In the genomic region with DNA sequence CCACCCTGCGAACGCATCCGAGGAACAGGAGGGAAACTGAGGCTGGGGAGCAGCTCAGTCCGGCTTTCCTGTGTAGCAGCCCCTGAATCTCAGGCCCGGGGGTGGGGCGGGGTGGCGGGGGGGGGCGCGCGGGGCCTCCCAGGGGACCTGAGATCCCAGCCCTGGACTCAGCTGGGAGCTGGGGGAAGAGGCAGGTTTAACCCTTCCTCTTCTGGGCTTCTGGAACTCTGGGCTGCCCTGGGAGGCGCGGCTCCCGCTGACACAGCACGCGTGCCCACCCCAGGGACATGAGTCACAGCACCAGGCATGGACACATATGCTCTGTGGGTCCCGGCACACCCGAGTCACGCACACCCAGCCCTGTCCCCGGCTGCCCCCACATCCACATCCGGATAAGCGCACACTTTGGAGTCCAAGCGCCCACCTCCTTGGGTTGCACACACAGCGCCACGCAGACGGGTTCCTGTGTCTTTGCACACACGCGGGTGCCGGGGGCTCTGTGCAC, we compare ENCODE assay signal across 8 cellular contexts. TPM values are rescaled to one million over a fixed set of nuclear protein-coding genes. Genes with fewer than 3 reads are reported as not detected.
DNase-seq lines count a peak whose midpoint lies in the region; ATAC-seq and TF ChIP-seq lines count a peak whose summit lies in the region.

No MANE protein-coding gene starts in this region.

- DNase-seq in GM12865 (ENCODE audit: low read depth), result no peak
- no peak for DNase-seq in Panc1 (ENCODE audit: low read depth, low spot score)
- DNase-seq in MCF 10A (ENCODE audit: unreplicated experiment), result no peak
- no peak for DNase-seq in kidney epithelial cell (ENCODE audit: low read depth)
- peak; percentile 61 to 63 for DNase-seq in stimulated activated naive CD8-positive, alpha-beta T cell treated with anti-CD3 and anti-CD28 coated beads, Interleukin-15, amount 100 ng/mL, for 72 hours
- no peak for DNase-seq in NCI-H2196 treated with DMSO at 0.1 percent for 48 hours (lab: John Stamatoyannopoulos, UW; ENCODE audit: unreplicated experiment)
- DNase-seq in NCI-H1048 (lab: John Stamatoyannopoulos, UW), result no peak

- peak overlapping the region; percentile 50 for H3K27ac Mint-ChIP-seq in MCF 10A (ENCODE audit: low read depth, unreplicated experiment)
- no peak overlapping the region for H3K27ac Mint-ChIP-seq in stimulated activated naive CD8-positive, alpha-beta T cell treated with anti-CD3 and anti-CD28 coated beads, Interleukin-15, amount 100 ng/mL, for 72 hours

- in situ Hi-C loops in Panc1 (cut with HindIII; ENCODE audit: low pct_unique_long_range_greater_than_20kb, low sequenced_read_pairs), result no loop called here

- peaks cover 25% of the 10 kb centered on the region for H3K36me3 Mint-ChIP-seq in MCF 10A (ENCODE audit: insufficient read depth, unreplicated experiment)

- intact Hi-C loops in Panc1 (cut with micrococcal nuclease; ENCODE audit: unreplicated experiment) (no loop called here), MCF 10A (cut with micrococcal nuclease) (loop anchor here (1.0 kb wide), 2 partner anchors 16 to 21 kb away; no protein-coding TSS in a partner anchor)

- H3K36me3 ChIP-seq in Panc1 (ENCODE audit: control insufficient read depth, insufficient read depth, low read length), result no peaks in the 10 kb centered on the region; the same call in 1 of the 2 replicates
- no peaks in the 10 kb centered on the region for H3K36me3 ChIP-seq in kidney epithelial cell (ENCODE audit: control insufficient read depth, insufficient read depth, low read length)

- CTCF ChIA-PET in Panc1 (lab: Charles Lee), result interaction anchor here (2.0 kb wide), 1 partner anchor 21 kb away, joined by 46 read pairs; no protein-coding TSS in a partner anchor
- CTCF ChIA-PET in MCF 10A (lab: Yijun Ruan, JAX), result interaction anchor here (0.5 to 4.9 kb wide), 8 partner anchors 9 to 282 kb away, joined by 3 to 144 read pairs (median 3); no protein-coding TSS in a partner anchor

- peaks cover 40% of the 10 kb centered on the region for H3K4me1 ChIP-seq in Panc1 (ENCODE audit: control insufficient read depth, insufficient read depth, low read length)

- H3K27me3 ChIP-seq in Panc1 (ENCODE audit: control insufficient read depth, insufficient read depth, low read length) (no peaks in the 10 kb centered on the region), kidney epithelial cell (ENCODE audit: control insufficient read depth, insufficient read depth, low read length) (no peaks in the 10 kb centered on the region)

- peaks cover 39% of the 10 kb centered on the region for H3K4me1 Mint-ChIP-seq in MCF 10A (ENCODE audit: insufficient read depth, unreplicated experiment)
- peaks cover 83% of the 10 kb centered on the region for H3K4me1 Mint-ChIP-seq in stimulated activated naive CD8-positive, alpha-beta T cell treated with anti-CD3 and anti-CD28 coated beads, Interleukin-15, amount 100 ng/mL, for 72 hours

- H3K27me3 Mint-ChIP-seq in MCF 10A (ENCODE audit: insufficient read depth, unreplicated experiment), result no peaks in the 10 kb centered on the region
- H3K27me3 Mint-ChIP-seq in stimulated activated naive CD8-positive, alpha-beta T cell treated with anti-CD3 and anti-CD28 coated beads, Interleukin-15, amount 100 ng/mL, for 72 hours, result no peaks in the 10 kb centered on the region

- POLR2A ChIA-PET in Panc1 (lab: Charles Lee) (no interaction called here), MCF 10A (lab: Yijun Ruan, JAX) (interaction anchor here (0.9 to 6.2 kb wide), 11 partner anchors 9 to 226 kb away, joined by 3 to 240 read pairs (median 16); a partner anchor contains a TSS)

- TF ChIP-seq CTCF in GM12865 (IDR thresholded peaks at IDR 0.05; ENCODE audit: insufficient read depth, low read depth, low read length, missing control alignments), result no peak
- TF ChIP-seq CTCF in Panc1 (IDR thresholded peaks at IDR 0.05), result no peak
- no peak for TF ChIP-seq CTCF in MCF 10A (IDR thresholded peaks at IDR 0.05; ENCODE audit: unreplicated experiment)
- TF ChIP-seq CTCF in kidney epithelial cell (IDR thresholded peaks at IDR 0.05; ENCODE audit: insufficient read depth, low read length, poor library complexity, severe bottlenecking), result no peak

- ATAC-seq in Panc1 (peak; percentile 5), HG03196 (IDR thresholded peaks at IDR 0.05; ENCODE audit: unreplicated experiment) (no peak)
- ATAC-seq in stimulated activated naive CD8-positive, alpha-beta T cell treated with anti-CD3 and anti-CD28 coated beads, Interleukin-15, amount 100 ng/mL, for 72 hours, result peak; percentile 3

- no peaks in the 10 kb centered on the region for H3K9me3 Mint-ChIP-seq in MCF 10A (ENCODE audit: unreplicated experiment)
- no peaks in the 10 kb centered on the region for H3K9me3 Mint-ChIP-seq in stimulated activated naive CD8-positive, alpha-beta T cell treated with anti-CD3 and anti-CD28 coated beads, Interleukin-15, amount 100 ng/mL, for 72 hours

- no peaks in the 10 kb centered on the region for H3K9me3 ChIP-seq in Panc1 (ENCODE audit: control insufficient read depth, insufficient read depth, low read depth, low read length)

- BruUV-seq in Panc1 (replicated peaks; lab: Mats Ljungman, UMichigan), result no TSS peak
- no TSS peak for BruUV-seq in MCF 10A (replicated peaks; lab: Mats Ljungman, UMichigan)

- H3K4me3 ChIP-seq in GM12865 (ENCODE audit: low read depth, low read length), result peak overlapping the region; percentile 55
- peak overlapping the region; percentile 45 to 57 for H3K4me3 ChIP-seq in Panc1 (ENCODE audit: low read depth in 2 of 2, low read length in 2 of 2)
- peak overlapping the region; percentile 38 for H3K4me3 ChIP-seq in kidney epithelial cell (ENCODE audit: low read depth, low read length)

- peak overlapping the region; percentile 71 for H3K27ac ChIP-seq in Panc1 (ENCODE audit: low read length)

- H3K4me3 Mint-ChIP-seq in MCF 10A (ENCODE audit: unreplicated experiment), result peak overlapping the region; percentile 70
- peak overlapping the region; percentile 51 to 81 for H3K4me3 Mint-ChIP-seq in stimulated activated naive CD8-positive, alpha-beta T cell treated with anti-CD3 and anti-CD28 coated beads, Interleukin-15, amount 100 ng/mL, for 72 hours

RNA-seq across cellular contexts. Expression of a gene that starts 3.5 kb away (rescaled TPM):
- 66.6 TPM for total RNA-seq in Panc1 (2021; ENCODE audit: unreplicated experiment)
- polyA plus RNA-seq in Panc1 (2012; ENCODE audit: insufficient read length), result 101 TPM
- 316 and 362 TPM in 2 replicates for total RNA-seq in MCF 10A (2022)
- 298 and 403 TPM in 2 replicates for total RNA-seq in kidney epithelial cell

RNA-seq across cellular contexts. Expression of a gene that starts 9.7 kb away (rescaled TPM):
- total RNA-seq in Panc1 (2021; ENCODE audit: unreplicated experiment) (133 TPM), MCF 10A (2022) (71.0 and 85.2 TPM in 2 replicates), kidney epithelial cell (58.5 and 75.0 TPM in 2 replicates)
- 204 TPM for polyA plus RNA-seq in Panc1 (2012; ENCODE audit: insufficient read length)

RNA-seq across cellular contexts. Expression of a gene that starts 17.3 kb away (rescaled TPM):
- total RNA-seq in Panc1 (2021; ENCODE audit: unreplicated experiment), result 118 TPM
- polyA plus RNA-seq in Panc1 (2012; ENCODE audit: insufficient read length), result 76.9 TPM
- 73.6 and 96.9 TPM in 2 replicates for total RNA-seq in MCF 10A (2022)
- total RNA-seq in kidney epithelial cell, result 66.8 and 69.4 TPM in 2 replicates

RNA-seq across cellular contexts. Expression of a gene that starts 20.0 kb away (rescaled TPM):
- total RNA-seq in Panc1 (2021; ENCODE audit: unreplicated experiment) (7.8 TPM), MCF 10A (2022) (not detected in 2 replicates), kidney epithelial cell (3.1 and 5.3 TPM in 2 replicates)
- 5.9 TPM for polyA plus RNA-seq in Panc1 (2012; ENCODE audit: insufficient read length)

RNA-seq across cellular contexts. Expression of a gene that starts 24.1 kb away (rescaled TPM):
- total RNA-seq in Panc1 (2021; ENCODE audit: unreplicated experiment) (218 TPM), MCF 10A (2022) (256 and 258 TPM in 2 replicates), kidney epithelial cell (55.3 and 69.8 TPM in 2 replicates)
- 365 TPM for polyA plus RNA-seq in Panc1 (2012; ENCODE audit: insufficient read length)

Comparison
In these comparisons a context has a peak if more than half of its experiments do, and no peak if none do; other contexts are left out.
1. DNase-seq: peak in stimulated activated naive CD8-positive, alpha-beta T cell treated with anti-CD3 and anti-CD28 coated beads, Interleukin-15, amount 100 ng/mL, for 72 hours (2 of 2); none in GM12865 (single experiment), Panc1 (single experiment), MCF 10A (single experiment), kidney epithelial cell (single experiment), NCI-H2196 treated with DMSO at 0.1 percent for 48 hours (single experiment) and NCI-H1048 (single experiment).
2. Peak in every context shown above with its lines, with median percentiles within 50 percentile points of each other: H3K4me3 ChIP-seq.